In genomic region chr5:106142131-106142530, GRCh38 we compare ENCODE assay signal across 23 cellular contexts.
DNase-seq lines count a peak whose midpoint lies in the region; ATAC-seq, FAIRE-seq and TF ChIP-seq lines count a peak whose summit lies in the region.
"Had no signal": no experiment of that assay in that cellular context is flagged by ENCODE, and none has a peak within 500 bp of the region (broad histone marks: within the 10 kb centered on the region; RNA-seq: fewer than 3 reads in every experiment).

No MANE protein-coding gene starts in this region.

- CTCF ChIA-PET in SK-N-SH (lab: Yijun Ruan, JAX), result no interaction called here

- peaks cover 0 to 9% of the 10 kb centered on the region in 2 experiments; a peak in 3 of 4 replicates for H3K4me1 ChIP-seq in SK-N-SH (ENCODE audit: control insufficient read depth in 1 of 2, insufficient read depth in 2 of 2, low read depth in 1 of 2, low read length in 1 of 2)
- no peaks in the 10 kb centered on the region for H3K4me1 ChIP-seq in kidney (ENCODE audit: control insufficient read depth in 1 of 2, insufficient read depth in 1 of 2, low read depth in 1 of 2, low read length in 2 of 2)
- H3K4me1 ChIP-seq in heart left ventricle, result no peaks in the 10 kb centered on the region
- no peaks in the 10 kb centered on the region for H3K4me1 ChIP-seq in foreskin keratinocyte
- H3K4me1 ChIP-seq: BLaER1, HAP-1 had no signal

- H3K9ac ChIP-seq in SK-N-SH (no peak overlapping the region), kidney (ENCODE audit: low read length in 2 of 2) (no peak overlapping the region)
- H3K9ac ChIP-seq: BLaER1 had no signal

- TF ChIP-seq POLR2A in heart left ventricle (IDR thresholded peaks at IDR 0.05), result no peak

- H4K20me1 ChIP-seq in SK-N-SH (ENCODE audit: insufficient read depth), result no peaks in the 10 kb centered on the region
- H4K20me1 ChIP-seq: BLaER1 had no signal

- no peak for TF ChIP-seq RAD21 in SK-N-SH (IDR thresholded peaks at IDR 0.05; ENCODE audit: low read length)

- no peak overlapping the region for H3K4me3 Mint-ChIP-seq in chondrocyte (ENCODE audit: unreplicated experiment)
- H3K4me3 Mint-ChIP-seq: B cell; CD4-positive, CD25-positive, alpha-beta regulatory T cell; CD8-positive, alpha-beta T cell; GM23338 had no signal

- FAIRE-seq in kidney (lab: Jason Lieb, UNC), result peak; percentile 30
- FAIRE-seq: A204.1, GM12878, GM19239 had no signal

- H3K9me3 ChIP-seq in SK-N-SH, result no peaks in the 10 kb centered on the region
- H3K9me3 ChIP-seq in kidney (ENCODE audit: control insufficient read depth in 1 of 2, low read length in 2 of 2), result no peaks in the 10 kb centered on the region
- peaks cover 0 to 5% (median 0%) of the 10 kb centered on the region in 12 donors for H3K9me3 ChIP-seq in heart left ventricle
- H3K9me3 ChIP-seq: BLaER1, Caco-2, HAP-1 had no signal

- H3K27ac Mint-ChIP-seq in chondrocyte (ENCODE audit: unreplicated experiment), result peak overlapping the region; percentile 91
- H3K27ac Mint-ChIP-seq: B cell; CD4-positive, CD25-positive, alpha-beta regulatory T cell; CD8-positive, alpha-beta T cell; GM23338 had no signal

- H3K4me3 ChIP-seq in SK-N-SH (ENCODE audit: low read depth in 2 of 2, low read length in 1 of 2) (no peak overlapping the region), kidney (ENCODE audit: low read length in 2 of 2) (no peak overlapping the region), heart left ventricle (no peak overlapping the region)
- H3K4me3 ChIP-seq: BLaER1, GM12878, GM23338, HAP-1 had no signal

- H3K9me3 Mint-ChIP-seq in chondrocyte (ENCODE audit: low read depth), result peaks cover 11% of the 10 kb centered on the region
- H3K9me3 Mint-ChIP-seq: GM23338 had no signal

- TF ChIP-seq EP300 in SK-N-SH (IDR thresholded peaks at IDR 0.05; ENCODE audit: borderline replicate concordance in 1 of 2, low read depth in 1 of 2, low read length in 1 of 2), result no peak

- H3K27ac ChIP-seq in SK-N-SH (ENCODE audit: low read depth in 2 of 2, low read length in 1 of 2) (peak overlapping the region in 1 of 2 experiments; percentile 28; a peak in 1 of 4 replicates), kidney (ENCODE audit: low read depth in 2 of 2, low read length in 2 of 2) (no peak overlapping the region), heart left ventricle (no peak overlapping the region), foreskin keratinocyte (no peak overlapping the region)
- H3K27ac ChIP-seq: 22Rv1, BLaER1, C4-2B had no signal

- H3K27me3 ChIP-seq in SK-N-SH (ENCODE audit: insufficient read depth), result no peaks in the 10 kb centered on the region
- H3K27me3 ChIP-seq in heart left ventricle, result no peaks in the 10 kb centered on the region
- no peaks in the 10 kb centered on the region for H3K27me3 ChIP-seq in foreskin keratinocyte
- H3K27me3 ChIP-seq: BLaER1 had no signal

- DNase-seq in SK-N-SH (no peak), chondrocyte (ENCODE audit: low spot score) (no peak), kidney (no peak), HuH-7.5 (ENCODE audit: low spot score) (no peak), heart left ventricle (no peak), foreskin keratinocyte (no peak), HCEC 1CT (no peak)
- DNase-seq: Caco-2; CD4-positive, CD25-positive, alpha-beta regulatory T cell; CD8-positive, alpha-beta T cell; DMS153; DND-41; GDM1 had no signal

- ATAC-seq in SK-N-SH treated with all-trans-retinoic acid at 6 μM for 48 hours, result peak; percentile 47; the same call in 1 of the 3 replicates
- ATAC-seq in heart left ventricle, result no peak
- ATAC-seq in foreskin keratinocyte, result no peak
- ATAC-seq: CD8-positive, alpha-beta T cell; GM12878; GM23338 had no signal

- intact Hi-C loops in kidney (cut with DNase I), result no loop called here
- intact Hi-C loops in heart left ventricle (cut with DNase I), result no loop called here

- H3K4me1 Mint-ChIP-seq in chondrocyte (ENCODE audit: low read depth), result peaks cover 36% of the 10 kb centered on the region
- H3K4me1 Mint-ChIP-seq: B cell; CD4-positive, CD25-positive, alpha-beta regulatory T cell; GM23338 had no signal

- no peak overlapping the region for H2AFZ ChIP-seq in SK-N-SH (ENCODE audit: low read depth)
- H2AFZ ChIP-seq: GM23338 had no signal

- H3K79me2 ChIP-seq in SK-N-SH (ENCODE audit: insufficient read depth), result no peaks in the 10 kb centered on the region

- H3K36me3 ChIP-seq in SK-N-SH (replicated peaks in 1 of 2; ENCODE audit: control insufficient read depth in 1 of 2, insufficient read depth in 2 of 2, low read length in 1 of 2), result no peaks in the 10 kb centered on the region
- no peaks in the 10 kb centered on the region for H3K36me3 ChIP-seq in kidney (ENCODE audit: control insufficient read depth in 1 of 2, insufficient read depth in 2 of 2, low read length in 2 of 2)
- H3K36me3 ChIP-seq in heart left ventricle, result no peaks in the 10 kb centered on the region
- H3K36me3 ChIP-seq: BLaER1, HAP-1 had no signal

- POLR2A ChIA-PET in SK-N-SH (lab: Yijun Ruan, JAX), result no interaction called here

- H3K9me2 ChIP-seq in SK-N-SH, result no peaks in the 10 kb centered on the region

- no peaks in the 10 kb centered on the region for H3F3A ChIP-seq in SK-N-SH (replicated peaks; ENCODE audit: insufficient read depth)

- TF ChIP-seq CTCF in SK-N-SH (IDR thresholded peaks at IDR 0.05), result no peak
- TF ChIP-seq CTCF in chondrocyte (IDR thresholded peaks at IDR 0.05), result no peak
- TF ChIP-seq CTCF in kidney (IDR thresholded peaks at IDR 0.05; ENCODE audit: borderline replicate concordance, extremely low read depth, insufficient read depth), result no peak
- no peak for TF ChIP-seq CTCF in heart left ventricle (IDR thresholded peaks at IDR 0.05)
- no peak for TF ChIP-seq CTCF in foreskin keratinocyte (conservative IDR thresholded peaks at IDR 0.05)

- H3K36me3 Mint-ChIP-seq in chondrocyte (ENCODE audit: low read depth), result no peaks in the 10 kb centered on the region
- H3K36me3 Mint-ChIP-seq: CD4-positive, CD25-positive, alpha-beta regulatory T cell; CD8-positive, alpha-beta T cell had no signal

- H3K4me2 ChIP-seq in SK-N-SH, result no peak overlapping the region
- H3K4me2 ChIP-seq: BLaER1, GM23338 had no signal

- H3K27me3 Mint-ChIP-seq in chondrocyte (ENCODE audit: low read depth), result no peaks in the 10 kb centered on the region
- H3K27me3 Mint-ChIP-seq: B cell; CD4-positive, CD25-positive, alpha-beta regulatory T cell had no signal

TF ChIP-seq in SK-N-SH treated with all-trans-retinoic acid at 6 μM for 48 hours, 23 proteins besides CTCF, POLR2A, EP300 and RAD21 (continues in another document):
- TF ChIP-seq ZFP30 (CRISPR knock-in tag; IDR thresholded peaks at IDR 0.05), result no peak
- TF ChIP-seq OSR1 (CRISPR knock-in tag; IDR thresholded peaks at IDR 0.05), result no peak
- no peak for TF ChIP-seq PPARA (CRISPR knock-in tag; IDR thresholded peaks at IDR 0.05; ENCODE audit: borderline replicate concordance)
- no peak for TF ChIP-seq CSRNP3 (CRISPR knock-in tag; IDR thresholded peaks at IDR 0.05)
- no peak for TF ChIP-seq BACH2 (CRISPR knock-in tag; IDR thresholded peaks at IDR 0.05; ENCODE audit: borderline replicate concordance)
- no peak for TF ChIP-seq ZNF70 (CRISPR knock-in tag; IDR thresholded peaks at IDR 0.05)

TF ChIP-seq in SK-N-SH, 30 proteins besides CTCF, POLR2A, EP300 and RAD21:
- TF ChIP-seq CHD2 (IDR thresholded peaks at IDR 0.05; ENCODE audit: low read length, partially characterized antibody) (no peak), REST (IDR thresholded peaks at IDR 0.05; ENCODE audit: low read depth, low read length) (no peak), FOXJ3 (CRISPR knock-in tag; IDR thresholded peaks at IDR 0.05) (no peak), GABPA (IDR thresholded peaks at IDR 0.05; ENCODE audit: low read depth) (no peak), MEF2A (IDR thresholded peaks at IDR 0.05; ENCODE audit: borderline replicate concordance, low read depth) (no peak), ELF1 (IDR thresholded peaks at IDR 0.05) (no peak), SIN3A (IDR thresholded peaks at IDR 0.05; ENCODE audit: borderline replicate concordance, low read depth, low read length) (no peak), MXI1 (IDR thresholded peaks at IDR 0.05; ENCODE audit: low read depth, low read length) (no peak), GATA2 (CRISPR knock-in tag; IDR thresholded peaks at IDR 0.05) (no peak), RFX5 (IDR thresholded peaks at IDR 0.05; ENCODE audit: low read length) (no peak)
